Comparison of ENCODE assay signal across 12 cellular contexts in the genomic region with DNA sequence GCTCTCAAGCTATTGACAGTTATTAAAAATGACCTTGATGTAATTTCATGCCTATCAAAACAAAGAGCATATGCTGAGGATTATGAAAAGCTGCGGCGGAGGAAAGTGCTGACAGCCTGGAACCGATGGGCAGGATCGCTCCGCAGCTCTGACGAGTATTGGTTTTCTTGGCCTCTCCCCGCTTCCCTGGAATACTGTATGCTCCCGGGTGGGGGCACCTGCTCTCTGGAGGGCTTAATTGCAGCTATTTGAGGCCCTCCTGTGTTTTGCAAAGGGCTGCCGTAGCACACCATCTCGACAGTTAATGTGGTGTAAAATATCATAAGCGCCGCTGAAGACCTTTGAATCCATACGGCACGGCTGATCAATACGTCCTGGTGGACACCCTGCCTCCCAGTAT.
"Had no signal": no experiment of that assay in that cellular context is flagged by ENCODE, and none has a peak within 500 bp of the region (broad histone marks: within the 10 kb centered on the region; RNA-seq: fewer than 3 reads in every experiment).

No MANE protein-coding gene starts in this region.

- H3K36me3 Mint-ChIP-seq: naive B cell; stimulated activated effector memory CD8-positive, alpha-beta T cell treated with anti-CD3 and anti-CD28 coated beads, Interleukin-12 subunit alpha, Interleukin-12 subunit beta, amount 100 ng/mL, for 72 hours had no signal

- H3K4me1 ChIP-seq: left ventricle myocardium inferior, pancreas had no signal

- H3K9me3 Mint-ChIP-seq: activated naive CD4-positive, alpha-beta T cell treated with anti-CD3 and anti-CD28 coated beads for 36 hours; activated T-helper 2 cell treated with anti-CD3 and anti-CD28 coated beads, Interferon-gamma antibody, Interleukin-2, Interleukin-4, amounts not matched to agents 10 μg/mL and 5 μg/mL and 100 μg/mL, durations not matched to agents 14 hours and 24 hours and 36 hours; stimulated activated effector memory CD8-positive, alpha-beta T cell treated with anti-CD3 and anti-CD28 coated beads, Interleukin-12 subunit alpha, Interleukin-12 subunit beta, amount 100 ng/mL, for 72 hours; T-helper 2 cell treated with Interferon-gamma antibody and Interleukin-4, amounts not matched to agents 5 μg/mL and 100 μg/mL, for 36 hours had no signal

- H3K4me3 ChIP-seq: hepatocyte, left ventricle myocardium inferior, pancreas had no signal

- H3K4me3 Mint-ChIP-seq: activated naive CD4-positive, alpha-beta T cell treated with anti-CD3 and anti-CD28 coated beads for 36 hours; naive B cell; stimulated activated effector memory CD8-positive, alpha-beta T cell treated with anti-CD3 and anti-CD28 coated beads, Interleukin-12 subunit alpha, Interleukin-12 subunit beta, amount 100 ng/mL, for 72 hours; T-helper 2 cell treated with Interferon-gamma antibody and Interleukin-4, amounts not matched to agents 5 μg/mL and 100 μg/mL, for 36 hours had no signal

- H3K9me3 ChIP-seq: left ventricle myocardium inferior, pancreas had no signal

- ATAC-seq: stimulated activated effector memory CD8-positive, alpha-beta T cell treated with anti-CD3 and anti-CD28 coated beads, Interleukin-12 subunit alpha, Interleukin-12 subunit beta, amount 100 ng/mL, for 72 hours had no signal

- H3K27ac Mint-ChIP-seq: activated naive CD4-positive, alpha-beta T cell treated with anti-CD3 and anti-CD28 coated beads for 36 hours; activated T-helper 2 cell treated with anti-CD3 and anti-CD28 coated beads, Interferon-gamma antibody, Interleukin-2, Interleukin-4, amounts not matched to agents 10 μg/mL and 5 μg/mL and 100 μg/mL, durations not matched to agents 14 hours and 24 hours and 36 hours; naive B cell; stimulated activated effector memory CD8-positive, alpha-beta T cell treated with anti-CD3 and anti-CD28 coated beads, Interleukin-12 subunit alpha, Interleukin-12 subunit beta, amount 100 ng/mL, for 72 hours; T-helper 2 cell treated with Interferon-gamma antibody and Interleukin-4, amounts not matched to agents 5 μg/mL and 100 μg/mL, for 36 hours had no signal

- H3K36me3 ChIP-seq: left ventricle myocardium inferior, pancreas had no signal

- H3K27me3 ChIP-seq: hepatocyte had no signal

- DNase-seq: activated CD4-positive, alpha-beta T cell treated with anti-CD3 and anti-CD28 coated beads, Interleukin-2, amount 50 U/mL, for 1 hour; activated naive CD4-positive, alpha-beta T cell treated with anti-CD3 and anti-CD28 coated beads for 36 hours; activated T-cell treated with anti-CD3 and anti-CD28 coated beads for 4 hours; left ventricle myocardium inferior; naive B cell; pancreas; stimulated activated CD4-positive, alpha-beta T cell treated with anti-CD3 and anti-CD28 coated beads, Interleukin-12 subunit alpha, Interleukin-12 subunit beta, amount 100 ng/mL, for 4 hours; stimulated activated CD4-positive, alpha-beta T cell treated with anti-CD3 and anti-CD28 coated beads, Interleukin-2, amount 100 ng/mL, for 24 hours had no signal

- H3K4me1 Mint-ChIP-seq: naive B cell; stimulated activated effector memory CD8-positive, alpha-beta T cell treated with anti-CD3 and anti-CD28 coated beads, Interleukin-12 subunit alpha, Interleukin-12 subunit beta, amount 100 ng/mL, for 72 hours had no signal
